In the genomic region with DNA sequence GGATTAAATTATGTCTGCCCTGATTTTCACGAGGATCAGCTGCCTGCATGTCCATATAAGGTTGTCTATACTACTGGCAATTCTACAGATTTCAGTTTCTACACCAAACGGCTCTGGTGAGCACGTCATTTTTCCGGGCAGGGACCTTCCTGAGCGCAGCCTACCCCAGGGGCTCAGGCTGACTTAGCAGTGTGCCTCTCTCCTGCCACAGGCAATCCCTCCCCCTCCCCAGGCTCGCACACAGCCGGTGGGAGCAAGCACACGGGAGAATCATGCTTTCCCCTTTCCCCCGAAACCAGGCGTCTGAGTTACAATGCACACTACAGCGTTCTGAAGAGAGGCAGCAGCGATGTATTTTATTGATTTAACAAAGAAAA, we compare ENCODE assay signal across 8 cellular contexts. TPM values are rescaled to one million over a fixed set of nuclear protein-coding genes. Genes with fewer than 3 reads are reported as not detected.
DNase-seq lines count a peak whose midpoint lies in the region; ATAC-seq, FAIRE-seq and TF ChIP-seq lines count a peak whose summit lies in the region.

No MANE protein-coding gene starts in this region.

- H3K9ac ChIP-seq in GM12878 (ENCODE audit: control insufficient read depth, insufficient read depth, low read length) = peak overlapping the region; percentile 98
- H3K9ac ChIP-seq in iPS-20b (ENCODE audit: low read depth, low read length) = peak overlapping the region; percentile 91

- CTCF ChIA-PET in GM12878 (lab: Yijun Ruan, JAX) = interaction anchor here (0.9 to 3.4 kb wide), 12 partner anchors 22 to 114 kb away, joined by 3 to 18 read pairs (median 3); no protein-coding TSS in a partner anchor

- peak overlapping the region; percentile 100 for H3K27ac Mint-ChIP-seq in T-helper 17 cell

- DNase-seq in AG09309 (ENCODE audit: low read depth) (no peak), T-helper 17 cell (peak; percentile 35 to 47 (median 47)), GM12878 (ENCODE audit: low read depth, low spot score) (peak; percentile 60), spleen (peak; percentile 91), HK-2 (ENCODE audit: unreplicated experiment) (no peak)

- H3K9me3 ChIP-seq in T-helper 17 cell (ENCODE audit: control insufficient read depth, low read length, poor library complexity, severe bottlenecking) (no peaks in the 10 kb centered on the region), GM12878 (replicated peaks; ENCODE audit: control insufficient read depth, insufficient read depth, low read length) (no peaks in the 10 kb centered on the region; the same call in 2 of the 3 replicates), iPS-20b (ENCODE audit: insufficient read depth, low read depth, low read length) (no peaks in the 10 kb centered on the region), spleen (no peaks in the 10 kb centered on the region)

- no peaks in the 10 kb centered on the region; the same call in 1 of the 2 replicates for H4K20me1 ChIP-seq in GM12878 (ENCODE audit: control insufficient read depth, insufficient read depth)

- H3K4me1 ChIP-seq in GM12878 (ENCODE audit: control insufficient read depth, insufficient read depth, low read length) = peaks cover 13% of the 10 kb centered on the region
- peaks cover 23% of the 10 kb centered on the region for H3K4me1 ChIP-seq in iPS-20b (ENCODE audit: insufficient read depth, low read length)
- H3K4me1 ChIP-seq in spleen = peaks cover 34 to 56% (median 49%) of the 10 kb centered on the region in 6 donors

- RAD21 ChIA-PET in GM12878 (lab: Charles Lee; ENCODE audit: unreplicated experiment) = interaction anchor here (0.8 to 6.3 kb wide), 18 partner anchors 17 to 231 kb away, joined by 3 to 98 read pairs (median 14); no protein-coding TSS in a partner anchor

- H3K4me3 ChIP-seq in AG09309 (ENCODE audit: control insufficient read depth, low read depth, low read length) (peak overlapping the region; percentile 90), GM12878 (peak overlapping the region; percentile 93), iPS-20b (ENCODE audit: low read length) (peak overlapping the region; percentile 81), spleen (peak overlapping the region; percentile 54 to 93 (median 74))

- peak overlapping the region; percentile 87 for H3K4me2 ChIP-seq in GM12878 (ENCODE audit: control insufficient read depth, insufficient read depth)

- H3K27ac ChIP-seq in GM12878 (ENCODE audit: control insufficient read depth, insufficient read depth) = peak overlapping the region; percentile 98
- no peak overlapping the region for H3K27ac ChIP-seq in iPS-20b (ENCODE audit: low read length)
- H3K27ac ChIP-seq in spleen = peak overlapping the region; percentile 85 to 100 (median 100)

- in situ Hi-C loops in GM12878 (cut with MboI) = loop anchor here (5.0 kb wide), 1 partner anchor 249 kb away; no protein-coding TSS in a partner anchor

- SMC1A ChIA-PET in GM12878 (lab: Charles Lee; ENCODE audit: uncharacterized antibody, unreplicated experiment) = interaction anchor here (0.8 to 6.8 kb wide), 28 partner anchors 9 to 874 kb away, joined by 3 to 73 read pairs (median 6); no protein-coding TSS in a partner anchor

- peaks cover 71% of the 10 kb centered on the region for H3K79me2 ChIP-seq in GM12878 (ENCODE audit: control insufficient read depth, insufficient read depth, low read length)

- WGBS in GM12878 (ENCODE audit: insufficient coverage, insufficient replicate concordance, low lambda C conversion rate, missing lambda C conversion rate) = under 1% methylated on average over 12 of the region's 12 CpGs
- 0 to 1% (median 0%) methylated on average over 12 of the region's 12 CpGs for WGBS in spleen, 5 donors

- no peak overlapping the region for H2AFZ ChIP-seq in GM12878 (ENCODE audit: control insufficient read depth, low read depth, low read length)

- TF ChIP-seq CTCF in AG09309 (IDR thresholded peaks at IDR 0.05; ENCODE audit: control insufficient read depth, insufficient read depth, low read depth, low read length, missing control alignments) = no peak
- TF ChIP-seq CTCF in GM12878 (IDR thresholded peaks at IDR 0.05 in 2 of 3, conservative IDR thresholded peaks at IDR 0.05 in 1 of 3; ENCODE audit: control insufficient read depth in 2 of 3, extremely low read depth in 1 of 3, insufficient read depth in 1 of 3, low read depth in 3 of 3, low read length in 3 of 3) = no peak
- TF ChIP-seq CTCF in spleen (IDR thresholded peaks at IDR 0.05 in 8 of 11, conservative IDR thresholded peaks at IDR 0.05 in 3 of 11) = no peak

- intact Hi-C loops in GM12878 (cut with micrococcal nuclease; ENCODE audit: unreplicated experiment) (loop anchor here (2.0 to 10.0 kb wide), 6 partner anchors 48 to 872 kb away; no protein-coding TSS in a partner anchor), spleen (cut with DNase I; ENCODE audit: low total_unique reads) (loop anchor here (10.0 kb wide), 1 partner anchor 298 kb away; no protein-coding TSS in a partner anchor)

- H3K36me3 Mint-ChIP-seq in T-helper 17 cell (ENCODE audit: low read depth) = peaks cover 32% of the 10 kb centered on the region

- peak; percentile 81 for FAIRE-seq in GM12878 (lab: Jason Lieb, UNC)

- H3K4me3 Mint-ChIP-seq in T-helper 17 cell = peak overlapping the region; percentile 94

- H3K4me1 Mint-ChIP-seq in T-helper 17 cell = peaks cover 56% of the 10 kb centered on the region

- ATAC-seq in GM19035 (IDR thresholded peaks at IDR 0.05; ENCODE audit: unreplicated experiment) (peak; percentile 23), HG03565 (IDR thresholded peaks at IDR 0.05; ENCODE audit: unreplicated experiment) (peak; percentile 22), T-helper 17 cell (no peak), GM12878 (peak; percentile 27)

- peak; percentile 92 for TF ChIP-seq POLR2A in GM12878 (IDR thresholded peaks at IDR 0.05; ENCODE audit: low read depth, low read length)
- peak; percentile 75 to 78 (median 78) for TF ChIP-seq POLR2A in spleen (IDR thresholded peaks at IDR 0.05)

- H3K36me3 ChIP-seq in GM12878 (ENCODE audit: control insufficient read depth in 2 of 2, insufficient read depth in 2 of 2, low read length in 1 of 2) = peaks cover 26 to 36% of the 10 kb centered on the region in 2 experiments
- peaks cover 40% of the 10 kb centered on the region for H3K36me3 ChIP-seq in iPS-20b (ENCODE audit: insufficient read depth, low read depth, low read length)
- H3K36me3 ChIP-seq in spleen = peaks cover 0 to 38% (median 35%) of the 10 kb centered on the region in 6 donors

- H3K27me3 ChIP-seq in GM12878 (replicated peaks in 1 of 2; ENCODE audit: control insufficient read depth in 2 of 2, insufficient read depth in 2 of 2, low read length in 1 of 2) (no peaks in the 10 kb centered on the region), iPS-20b (ENCODE audit: insufficient read depth, low read length) (peaks cover 12% of the 10 kb centered on the region; the same call in 1 of the 2 replicates), spleen (replicated peaks in 1 of 7) (no peaks in the 10 kb centered on the region)

- 0 out of 4 replicates have a peak, but pooled peaks of 1 of the 2 experiments have one; percentile 8 for TF ChIP-seq EP300 in GM12878 (IDR thresholded peaks at IDR 0.05; ENCODE audit: borderline replicate concordance in 1 of 2, control insufficient read depth in 1 of 2, low read depth in 2 of 2, low read length in 2 of 2)

- BruUV-seq in GM12878 (replicated peaks; lab: Mats Ljungman, UMichigan) = TSS peak; percentile 45

- peaks cover 4% of the 10 kb centered on the region for H3K27me3 Mint-ChIP-seq in T-helper 17 cell

- peak; percentile 12; the same call in 1 of the 2 replicates for TF ChIP-seq RAD21 in GM12878 (IDR thresholded peaks at IDR 0.05; ENCODE audit: insufficient read depth, low read depth, low read length)

- POLR2A ChIA-PET in GM12878 (lab: Charles Lee) = interaction anchor here (0.7 to 4.8 kb wide), 18 partner anchors 12 to 171 kb away, joined by 3 to 54 read pairs (median 4); no protein-coding TSS in a partner anchor

TF ChIP-seq in GM12878, 131 proteins besides CTCF, POLR2A, EP300 and RAD21 (continues in another document):
- 0 out of 4 replicates have a peak, but pooled peaks of 1 of the 2 experiments have one; percentile 26 for TF ChIP-seq ETV6 (conservative IDR thresholded peaks at IDR 0.05 in 1 of 2, IDR thresholded peaks at IDR 0.05 in 1 of 2; ENCODE audit: borderline replicate concordance in 1 of 2, low read depth in 1 of 2)
- TF ChIP-seq CREB1 (IDR thresholded peaks at IDR 0.05; ENCODE audit: low read depth) = peak; percentile 83
- peak; percentile 64; the same call in 1 of the 2 replicates for TF ChIP-seq TCF12 (IDR thresholded peaks at IDR 0.05; ENCODE audit: low read depth, low read length)
- TF ChIP-seq STAT3 (IDR thresholded peaks at IDR 0.05; ENCODE audit: low read depth, low read length) = no peak
- TF ChIP-seq PAX5 (IDR thresholded peaks at IDR 0.05; ENCODE audit: borderline replicate concordance, low read depth, low read length) = peak; percentile 67
- TF ChIP-seq EED (IDR thresholded peaks at IDR 0.05; ENCODE audit: low read depth) = peak; percentile 42; the same call in 1 of the 2 replicates
- TF ChIP-seq BHLHE40 (IDR thresholded peaks at IDR 0.05; ENCODE audit: borderline replicate concordance in 1 of 2, low read depth in 2 of 2, low read length in 1 of 2) = peak in 1 of 2 experiments; percentile 53; a peak in 1 of 4 replicates
- peak; percentile 91 for TF ChIP-seq POLR2AphosphoS5 (IDR thresholded peaks at IDR 0.05; ENCODE audit: low read length)
- TF ChIP-seq SP1 (IDR thresholded peaks at IDR 0.05; ENCODE audit: low read depth, low read length) = no peak
- no peak for TF ChIP-seq MEF2A (IDR thresholded peaks at IDR 0.05; ENCODE audit: insufficient read depth, low read depth, low read length)

RNA-seq across cellular contexts. Expression of a gene that starts 1.7 kb away (rescaled TPM):
- total RNA-seq in T-helper 17 cell (1,000 to 10,000 TPM; 1,918 to 2,317 TPM), GM12878 (2014; rRNA removed) (17.6 and 19.9 TPM in 2 replicates), GM12878 (2014; rRNA removed; fragmentation: Illumina TruSeq; extraction: Trizol) (16.1 and 16.2 TPM in 2 replicates), GM12878 (2021) (42.1 and 47.3 TPM in 2 replicates), spleen (100 to 1,000 TPM in 5 of 7 donors, 10 to 100 TPM in 2; 65.0 to 211 (median 135) TPM)
- 102 and 109 TPM in 2 replicates for total RNA-seq in GM12878 (2013; cell fraction: nucleolus; rRNA removed)
- polyA plus RNA-seq in GM12878 (2011; ENCODE audit: low read depth) = 25.2 TPM
- polyA plus RNA-seq in GM12878 (2011; rRNA removed) (31.5 and 32.0 TPM in 2 replicates), GM12878 (2014; fragmentation: Illumina TruSeq; extraction: Trizol) (21.6 and 26.4 TPM in 2 replicates), GM12878 (2014; fragmentation: Nextera tagmentation; extraction: Ambion mirVana) (10 to 100 TPM in 1 of 2 experiments, 1 to 10 TPM in 1; 7.4 to 15.4 TPM), GM12878 (2014; rRNA removed) (20.2 and 25.4 TPM in 2 replicates), GM12878 (2016; fragmentation: Nextera tagmentation; extraction: Ambion mirVana) (10 to 100 TPM; 48.6 to 54.1 TPM), spleen (10 to 100 TPM; 18.8 to 26.6 (median 19.6) TPM)
- polyA plus RNA-seq in GM12878 (2011; cell fraction: cytosol; rRNA removed) = 29.9 and 31.3 TPM in 2 replicates
- 60.5 and 74.6 TPM in 2 replicates for polyA plus RNA-seq in GM12878 (2011; cell fraction: nucleus; rRNA removed)
- 49.8 and 49.9 TPM in 2 replicates for polyA plus RNA-seq in GM12878 (2012)
- polyA minus RNA-seq in GM12878 (2011; rRNA and poly(A)+ RNA removed) = 78.3 and 96.8 TPM in 2 replicates
- 15.2 and 23.9 TPM in 2 replicates for polyA minus RNA-seq in GM12878 (2011; cell fraction: cytosol; rRNA and poly(A)+ RNA removed)
- 201 and 273 TPM in 2 replicates for polyA minus RNA-seq in GM12878 (2011; cell fraction: nucleus; rRNA and poly(A)+ RNA removed)

Comparison
In these comparisons a context has a peak if more than half of its experiments do, and no peak if none do; other contexts are left out.
1. DNase-seq: peak in T-helper 17 cell (3 of 3), GM12878 (single experiment) and spleen (single experiment); none in AG09309 (single experiment) and HK-2 (single experiment).
2. RNA of a gene that starts 1.7 kb away (total RNA-seq): 1,918 to 2,317 TPM in T-helper 17 cell; 65.0 to 211 TPM in spleen and 16.1 to 109 TPM in GM12878; every median in the first group is over 4 times any median in the second.
3. Peak in every context shown above with its lines, with median percentiles within 50 percentile points of each other: H3K4me3 ChIP-seq.